Comparison of ENCODE assay signal across 17 cellular contexts in genomic region chr13:52446265-52446664, GRCh38. TPM values are rescaled to one million over a fixed set of nuclear protein-coding genes. Genes with fewer than 3 reads are reported as not detected.
DNase-seq lines count a peak whose midpoint lies in the region; FAIRE-seq and TF ChIP-seq lines count a peak whose summit lies in the region.
"Had no signal": no experiment of that assay in that cellular context is flagged by ENCODE, and none has a peak within 500 bp of the region (broad histone marks: within the 10 kb centered on the region; RNA-seq: fewer than 3 reads in every experiment).

No MANE protein-coding gene starts in this region.

- H3K9ac ChIP-seq in keratinocyte (ENCODE audit: control insufficient read depth, extremely low read depth, insufficient read depth, low read length) = no peak overlapping the region

- H3K36me3 ChIP-seq in A673 (ENCODE audit: insufficient read depth, low read length, poor library complexity, severe bottlenecking) (peaks cover 4% of the 10 kb centered on the region), keratinocyte (ENCODE audit: control insufficient read depth in 2 of 2, extremely low read depth in 1 of 2, insufficient read depth in 2 of 2, low read length in 2 of 2) (peaks cover 2 to 10% of the 10 kb centered on the region in 2 experiments), SJCRH30 (peaks cover 4% of the 10 kb centered on the region), small intestine (ENCODE audit: control insufficient read depth in 2 of 2, insufficient read depth in 2 of 2, low read length in 2 of 2) (peaks cover 0 to 6% of the 10 kb centered on the region in 2 donors)

- no peaks in the 10 kb centered on the region for H3K27me3 ChIP-seq in A673 (replicated peaks; ENCODE audit: insufficient read depth, low read depth, low read length, poor library complexity)
- H3K27me3 ChIP-seq in keratinocyte (ENCODE audit: control insufficient read depth, extremely low read depth, insufficient read depth, low read length) = no peaks in the 10 kb centered on the region
- H3K27me3 ChIP-seq in SJCRH30 = no peaks in the 10 kb centered on the region
- H3K27me3 ChIP-seq in small intestine (ENCODE audit: control insufficient read depth in 2 of 2, insufficient read depth in 2 of 2, low read length in 2 of 2) = no peaks in the 10 kb centered on the region
- H3K27me3 ChIP-seq: BE2C had no signal

- H4K20me1 ChIP-seq in keratinocyte (ENCODE audit: control insufficient read depth, extremely low read depth, insufficient read depth, low read length) = no peaks in the 10 kb centered on the region

- dilution Hi-C loops in keratinocyte (cut with MboI; ENCODE audit: extremely low pct_ligation_motif_present, low sequenced_read_pairs) = no loop called here

- H3K27ac ChIP-seq in A673 (ENCODE audit: low read depth, low read length, poor library complexity, severe bottlenecking) = no peak overlapping the region
- peak overlapping the region; percentile 17 for H3K27ac ChIP-seq in keratinocyte (ENCODE audit: control insufficient read depth, insufficient read depth, low read length)
- no peak overlapping the region for H3K27ac ChIP-seq in SJCRH30
- H3K27ac ChIP-seq in small intestine (ENCODE audit: low read depth in 1 of 2, low read length in 1 of 2) = no peak overlapping the region

- H3K9me1 ChIP-seq in keratinocyte (ENCODE audit: control insufficient read depth, extremely low read depth, insufficient read depth, low read length) = no peaks in the 10 kb centered on the region

- DNase-seq in A673 (ENCODE audit: low spot score) (peak; percentile 20), MV-4-11 (lab: John Stamatoyannopoulos, UW) (peak; percentile 34), amniotic epithelial cell (ENCODE audit: low read depth) (peak; percentile 36), keratinocyte (ENCODE audit: low read depth, low spot score) (no peak), NCI-H446 (lab: John Stamatoyannopoulos, UW) (no peak), SJCRH30 (no peak), small intestine (no peak)
- DNase-seq: BE2C; CD4-positive, alpha-beta memory T cell; DMS79 treated with DMSO at 0.1 percent for 48 hours; GOT3; NCI-H1105 treated with DMSO at 0.1 percent for 48 hours; NCI-H187 treated with DMSO at 0.1 percent for 48 hours; NCI-H446 treated with DMSO at 0.1 percent for 48 hours had no signal

- H3K4me1 ChIP-seq in A673 (ENCODE audit: insufficient read depth, low read length, poor library complexity, severe bottlenecking) = peaks cover 13% of the 10 kb centered on the region
- peaks cover 29% of the 10 kb centered on the region for H3K4me1 ChIP-seq in keratinocyte (ENCODE audit: control insufficient read depth, extremely low read depth, insufficient read depth, low read length)
- peaks cover 17% of the 10 kb centered on the region for H3K4me1 ChIP-seq in SJCRH30
- H3K4me1 ChIP-seq in small intestine (ENCODE audit: control insufficient read depth in 2 of 2, insufficient read depth in 1 of 2, low read depth in 1 of 2, low read length in 1 of 2) = peaks cover 2 to 10% of the 10 kb centered on the region in 2 donors
- H3K4me1 ChIP-seq: BE2C had no signal

- H3K4me2 ChIP-seq in keratinocyte (ENCODE audit: control insufficient read depth, extremely low read depth, insufficient read depth, low read depth, low read length) = peak overlapping the region; percentile 18

- no peak overlapping the region for H3K4me3 ChIP-seq in A673 (ENCODE audit: low read depth, low read length, poor library complexity, severe bottlenecking)
- H3K4me3 ChIP-seq in keratinocyte (ENCODE audit: control insufficient read depth in 2 of 3, extremely low read depth in 1 of 3, insufficient read depth in 2 of 3, low read depth in 1 of 3, low read length in 3 of 3) = peak overlapping the region in 1 of 3 experiments; percentile 12
- H3K4me3 ChIP-seq in SJCRH30 = no peak overlapping the region
- no peak overlapping the region for H3K4me3 ChIP-seq in small intestine (ENCODE audit: low read depth in 1 of 2, low read length in 2 of 2)

- H3K9me3 ChIP-seq in A673 (ENCODE audit: low read depth, low read length, poor library complexity, severe bottlenecking) (no peaks in the 10 kb centered on the region), keratinocyte (ENCODE audit: control insufficient read depth, low read depth, low read length) (no peaks in the 10 kb centered on the region), SJCRH30 (replicated peaks) (no peaks in the 10 kb centered on the region), small intestine (ENCODE audit: control insufficient read depth, low read depth) (no peaks in the 10 kb centered on the region)
- H3K9me3 ChIP-seq: BE2C had no signal

- intact Hi-C loops in A673 (cut with micrococcal nuclease; ENCODE audit: unreplicated experiment) = no loop called here

- 76 to 82% (median 81%) methylated on average over 1 of the region's 1 CpG for WGBS in small intestine, 3 donors

- CTCF ChIA-PET in A673 (lab: Charles Lee) = no interaction called here

- TF ChIP-seq CTCF in A673 (conservative IDR thresholded peaks at IDR 0.05; ENCODE audit: low read depth, low read length) (no peak), keratinocyte (optimal IDR thresholded peaks at IDR 0.05 in 1 of 3, IDR thresholded peaks at IDR 0.05 in 1 of 3, conservative IDR thresholded peaks at IDR 0.05 in 1 of 3; ENCODE audit: extremely low read depth in 1 of 3, insufficient read depth in 2 of 3, low read length in 3 of 3) (no peak)

- H3K79me2 ChIP-seq in keratinocyte (ENCODE audit: control insufficient read depth, insufficient read depth, low read length) = peaks cover 58% of the 10 kb centered on the region

- H2AFZ ChIP-seq in keratinocyte (ENCODE audit: control insufficient read depth, low read length) = no peak overlapping the region

- FAIRE-seq in keratinocyte (lab: Jason Lieb, UNC) (peak; percentile 9), small intestine (lab: Jason Lieb, UNC) (no peak)
- FAIRE-seq: G401.6, GM12892, HTR-8/SVneo had no signal

- no TSS peak for BruUV-seq in A673 (replicated peaks; lab: Mats Ljungman, UMichigan)

- POLR2A ChIA-PET in A673 (lab: Charles Lee; ENCODE audit: low non-redundant PET) = no interaction called here

RNA-seq across cellular contexts. Expression of gene VPS36, which starts 4.2 kb away (rescaled TPM):
- 48.4 and 52.9 TPM in 2 replicates for total RNA-seq in A673 (2021)
- polyA plus RNA-seq in keratinocyte = 12.8 to 36.5 TPM (median 24.6 TPM) in 3 replicates
- polyA plus RNA-seq in keratinocyte (2011; ENCODE audit: low read depth) = 15.9 TPM
- 13.7 and 25.0 TPM in 2 replicates for polyA plus RNA-seq in keratinocyte (2011; cell fraction: cytosol; rRNA removed)
- 41.5 and 52.4 TPM in 2 replicates for polyA plus RNA-seq in keratinocyte (2011; cell fraction: nucleus; rRNA removed)
- 17.3 and 19.1 TPM in 2 replicates for polyA plus RNA-seq in keratinocyte (2012; ENCODE audit: low replicate concordance)
- polyA minus RNA-seq in keratinocyte = 11.9 to 23.6 TPM (median 16.1 TPM) in 3 replicates
- 11.1 TPM for polyA minus RNA-seq in keratinocyte (2011; cell fraction: cytosol; rRNA and poly(A)+ RNA removed)
- 17.2 and 34.1 TPM in 2 replicates for polyA minus RNA-seq in keratinocyte (2011; cell fraction: nucleus; rRNA and poly(A)+ RNA removed)
- total RNA-seq in SJCRH30 (2014; rRNA removed; shearing (Covaris generic)) = 28.5 and 34.3 TPM in 2 replicates
- 10 to 100 TPM; 24.9 to 35.3 (median 25.3) TPM for polyA plus RNA-seq in small intestine

RNA-seq across cellular contexts. Expression of gene CKAP2, which starts 9.0 kb away (rescaled TPM):
- 104 and 105 TPM in 2 replicates for total RNA-seq in A673 (2021)
- polyA plus RNA-seq in keratinocyte (14.5 to 29.7 TPM (median 18.9 TPM) in 3 replicates), small intestine (10 to 100 TPM in 1 of 3 donors, 1 to 10 TPM in 2; 3.5 to 13.9 (median 3.6) TPM)
- 32.4 TPM for polyA plus RNA-seq in keratinocyte (2011; ENCODE audit: low read depth)
- polyA plus RNA-seq in keratinocyte (2011; cell fraction: cytosol; rRNA removed) = 15.2 and 28.2 TPM in 2 replicates
- 26.0 and 31.1 TPM in 2 replicates for polyA plus RNA-seq in keratinocyte (2011; cell fraction: nucleus; rRNA removed)
- 14.9 and 25.2 TPM in 2 replicates for polyA plus RNA-seq in keratinocyte (2012; ENCODE audit: low replicate concordance)
- polyA minus RNA-seq in keratinocyte = 4.0 to 29.3 TPM (median 9.3 TPM) in 3 replicates
- 17.6 TPM for polyA minus RNA-seq in keratinocyte (2011; cell fraction: cytosol; rRNA and poly(A)+ RNA removed)
- polyA minus RNA-seq in keratinocyte (2011; cell fraction: nucleus; rRNA and poly(A)+ RNA removed) = 10.7 and 23.5 TPM in 2 replicates
- 99.8 and 120 TPM in 2 replicates for total RNA-seq in SJCRH30 (2014; rRNA removed; shearing (Covaris generic))

RNA-seq across cellular contexts. Expression of gene THSD1, which starts 40.3 kb away (rescaled TPM):
- total RNA-seq in A673 (2021) = 0.13 and 0.39 TPM in 2 replicates
- polyA plus RNA-seq in keratinocyte = 9.2 to 15.4 TPM (median 9.7 TPM) in 3 replicates
- polyA plus RNA-seq in keratinocyte (2011; ENCODE audit: low read depth) = 8.0 TPM
- polyA plus RNA-seq in keratinocyte (2011; cell fraction: cytosol; rRNA removed) = 5.2 and 5.3 TPM in 2 replicates
- 21.1 and 25.2 TPM in 2 replicates for polyA plus RNA-seq in keratinocyte (2011; cell fraction: nucleus; rRNA removed)
- polyA plus RNA-seq in keratinocyte (2012; ENCODE audit: low replicate concordance) = 6.5 and 11.4 TPM in 2 replicates
- polyA minus RNA-seq in keratinocyte = 9.6 to 25.4 TPM (median 19.5 TPM) in 3 replicates
- 10.7 TPM for polyA minus RNA-seq in keratinocyte (2011; cell fraction: cytosol; rRNA and poly(A)+ RNA removed)
- polyA minus RNA-seq in keratinocyte (2011; cell fraction: nucleus; rRNA and poly(A)+ RNA removed) = 20.2 and 27.3 TPM in 2 replicates
- 9.9 and 12.2 TPM in 2 replicates for total RNA-seq in SJCRH30 (2014; rRNA removed; shearing (Covaris generic))
- polyA plus RNA-seq in small intestine = 1 to 10 TPM in 1 of 3 donors, under 1 TPM in 2; 0.22 to 4.3 (median 0.54) TPM
- polyA plus RNA-seq: CD4-positive, alpha-beta memory T cell had no signal

Comparison
In these comparisons a context has a peak if more than half of its experiments do, and no peak if none do; other contexts are left out.
1. DNase-seq: peak in A673 (single experiment), MV-4-11 (single experiment) and amniotic epithelial cell (single experiment); none in keratinocyte (single experiment), NCI-H446 (0 of 2), SJCRH30 (0 of 2) and small intestine (single experiment).